In genomic region chr6:1872649-1873131, GRCh38 we compare ENCODE assay signal across 11 cellular contexts.
A peak's percentile ranks its signal among the peaks of the same experiment; 100 is the strongest.
DNase-seq lines count a peak whose midpoint lies in the region; ATAC-seq and TF ChIP-seq lines count a peak whose summit lies in the region.
"Had no signal": no experiment of that assay in that cellular context is flagged by ENCODE, and none has a peak within 500 bp of the region (broad histone marks: within the 10 kb centered on the region; RNA-seq: fewer than 3 reads in every experiment).

No MANE protein-coding gene starts in this region.

- 31 to 36% methylated on average over 11 of the region's 11 CpGs for WGBS in GM23248 (ENCODE audit: low coverage in 1 of 2, low lambda C conversion rate in 2 of 2, missing lambda C conversion rate in 2 of 2), 2 experiments

- H3K4me1 Mint-ChIP-seq in T-helper 17 cell, result no peaks in the 10 kb centered on the region

- no peak overlapping the region for H3K4me3 ChIP-seq in GM23248
- no peak overlapping the region for H3K4me3 ChIP-seq in epithelial cell of esophagus (ENCODE audit: low read length)
- H3K4me3 ChIP-seq: ovary had no signal

- H3F3A ChIP-seq in GM23248 (ENCODE audit: insufficient read depth), result no peaks in the 10 kb centered on the region

- no peaks in the 10 kb centered on the region for H3K9me2 ChIP-seq in GM23248 (ENCODE audit: insufficient read depth)

- no peak overlapping the region for H3K27ac ChIP-seq in GM23248

- H3K9ac ChIP-seq in GM23248, result no peak overlapping the region

- H3K4me3 Mint-ChIP-seq in T-helper 17 cell, result no peak overlapping the region
- H3K4me3 Mint-ChIP-seq: activated T-helper 1 cell treated with anti-CD3 and anti-CD28 coated beads, Interleukin-12 subunit alpha, Interleukin-12 subunit beta, Interleukin-2, Interleukin-4 antibody, amounts not matched to agents 30 ng/mL and 10 ng/mL and 1 ng/mL, durations not matched to agents 14 hours and 24 hours and 36 hours had no signal

- TF ChIP-seq CTCF in epithelial cell of esophagus (IDR thresholded peaks at IDR 0.05; ENCODE audit: insufficient read depth, low read depth, low read length, missing control alignments), result no peak

- ATAC-seq in T-helper 17 cell (no peak), GM21825 (IDR thresholded peaks at IDR 0.05; ENCODE audit: unreplicated experiment) (no peak)

- no peaks in the 10 kb centered on the region for H3K27me3 ChIP-seq in GM23248 (replicated peaks; ENCODE audit: insufficient read depth)
- H3K27me3 ChIP-seq: ovary had no signal

- peaks cover 9% of the 10 kb centered on the region; the same call in 1 of the 2 replicates for H3K4me1 ChIP-seq in GM23248 (ENCODE audit: insufficient read depth)

- H3K27me3 Mint-ChIP-seq in T-helper 17 cell, result no peaks in the 10 kb centered on the region

- H2AFZ ChIP-seq in GM23248, result no peak overlapping the region

- in situ Hi-C loops in GM23248 (cut with MboI), result no loop called here

- no peaks in the 10 kb centered on the region for H4K20me1 ChIP-seq in GM23248 (ENCODE audit: insufficient read depth)

- H3K9me3 ChIP-seq in GM23248 (ENCODE audit: low read depth) (no peaks in the 10 kb centered on the region), T-helper 17 cell (ENCODE audit: control insufficient read depth, low read length, poor library complexity, severe bottlenecking) (no peaks in the 10 kb centered on the region)
- H3K9me3 ChIP-seq: ovary had no signal

- DNase-seq in GM23248 (peak; percentile 61), NCI-H2171 treated with DMSO at 0.1 percent for 48 hours (lab: John Stamatoyannopoulos, UW) (peak; percentile 95), epithelial cell of esophagus (ENCODE audit: low read depth) (peak; percentile 29), renal cortical epithelial cell (ENCODE audit: low read depth) (peak; percentile 50), T-helper 17 cell (no peak), GDM1 (lab: John Stamatoyannopoulos, UW) (no peak)
- DNase-seq in activated CD4-positive, alpha-beta T cell treated with anti-CD3 and anti-CD28 coated beads, Interleukin-2, amount 50 U/mL, for 48 hours, result no peak
- DNase-seq: stimulated activated naive CD4-positive, alpha-beta T cell had no signal

- H3K36me3 Mint-ChIP-seq in T-helper 17 cell (ENCODE audit: low read depth), result no peaks in the 10 kb centered on the region

- no peaks in the 10 kb centered on the region for H3K79me2 ChIP-seq in GM23248 (ENCODE audit: insufficient read depth)

- peak overlapping the region; percentile 6 for H3K4me2 ChIP-seq in GM23248 (ENCODE audit: unreplicated experiment)

- H3K36me3 ChIP-seq in GM23248 (ENCODE audit: low read depth), result no peaks in the 10 kb centered on the region
- H3K36me3 ChIP-seq: ovary had no signal

- H3K27ac Mint-ChIP-seq in T-helper 17 cell, result no peak overlapping the region
- H3K27ac Mint-ChIP-seq: activated T-helper 1 cell treated with anti-CD3 and anti-CD28 coated beads, Interleukin-12 subunit alpha, Interleukin-12 subunit beta, Interleukin-2, Interleukin-4 antibody, amounts not matched to agents 30 ng/mL and 10 ng/mL and 1 ng/mL, durations not matched to agents 14 hours and 24 hours and 36 hours had no signal

Comparison
In these comparisons a context has a peak if more than half of its experiments do, and no peak if none do; other contexts are left out.
1. DNase-seq: peak in GM23248 (single experiment), NCI-H2171 treated with DMSO at 0.1 percent for 48 hours (single experiment), epithelial cell of esophagus (single experiment) and renal cortical epithelial cell (single experiment); none in T-helper 17 cell (0 of 3), activated CD4-positive, alpha-beta T cell treated with anti-CD3 and anti-CD28 coated beads, Interleukin-2, amount 50 U/mL, for 48 hours (0 of 2) and GDM1 (single experiment).